ENCODE assay signal across 8 cellular contexts in genomic region chr19:45591004-45591637, GRCh38. TPM values are rescaled to one million over a fixed set of nuclear protein-coding genes. Genes with fewer than 3 reads are reported as not detected.
DNase-seq lines count a peak whose midpoint lies in the region; ATAC-seq and TF ChIP-seq lines count a peak whose summit lies in the region.
"Had no signal": no experiment of that assay in that cellular context is flagged by ENCODE, and none has a peak within 500 bp of the region (broad histone marks: within the 10 kb centered on the region; RNA-seq: fewer than 3 reads in every experiment).

No MANE protein-coding gene starts in this region.

- no peak overlapping the region for H3K4me3 Mint-ChIP-seq in activated naive CD8-positive, alpha-beta T cell treated with anti-CD3 and anti-CD28 coated beads for 36 hours

- ATAC-seq in left lung = peak; percentile 86
- ATAC-seq in upper lobe of right lung = peak; percentile 81
- ATAC-seq in GM21529 (IDR thresholded peaks at IDR 0.05; ENCODE audit: unreplicated experiment) = no peak
- ATAC-seq in HG02870 (IDR thresholded peaks at IDR 0.05; ENCODE audit: unreplicated experiment) = no peak

- no peaks in the 10 kb centered on the region for H3K9me3 ChIP-seq in left lung
- no peaks in the 10 kb centered on the region for H3K9me3 ChIP-seq in upper lobe of right lung

- no peaks in the 10 kb centered on the region for H3K36me3 Mint-ChIP-seq in activated naive CD8-positive, alpha-beta T cell treated with anti-CD3 and anti-CD28 coated beads for 36 hours

- H3K4me3 ChIP-seq in GM12865 (ENCODE audit: low read depth, low read length) (no peak overlapping the region), left lung (no peak overlapping the region), upper lobe of right lung (no peak overlapping the region)

- H3K36me3 ChIP-seq in left lung = peaks cover 0 to 11% of the 10 kb centered on the region in 2 donors
- H3K36me3 ChIP-seq in upper lobe of right lung = peaks cover 8% of the 10 kb centered on the region

- peaks cover 7% of the 10 kb centered on the region for H3K4me1 Mint-ChIP-seq in activated naive CD8-positive, alpha-beta T cell treated with anti-CD3 and anti-CD28 coated beads for 36 hours

- H3K27ac ChIP-seq in left lung (no peak overlapping the region), upper lobe of right lung (no peak overlapping the region)

- TF ChIP-seq CTCF in GM12865 (IDR thresholded peaks at IDR 0.05; ENCODE audit: insufficient read depth, low read depth, low read length, missing control alignments) (peak; percentile 45), left lung (IDR thresholded peaks at IDR 0.05) (peak in 1 of 2 donors; percentile 19), upper lobe of right lung (IDR thresholded peaks at IDR 0.05) (peak; percentile 32)

- H3K27ac Mint-ChIP-seq in activated naive CD8-positive, alpha-beta T cell treated with anti-CD3 and anti-CD28 coated beads for 36 hours = no peak overlapping the region

- peaks cover 0 to 52% of the 10 kb centered on the region in 2 donors for H3K27me3 ChIP-seq in left lung
- H3K27me3 ChIP-seq in upper lobe of right lung = peaks cover 20% of the 10 kb centered on the region

- intact Hi-C loops in left lung (cut with DNase I) (no loop called here), upper lobe of right lung (cut with DNase I) (no loop called here)

- H3K27me3 Mint-ChIP-seq in activated naive CD8-positive, alpha-beta T cell treated with anti-CD3 and anti-CD28 coated beads for 36 hours = peaks cover 48% of the 10 kb centered on the region

- H3K9me3 Mint-ChIP-seq in activated naive CD8-positive, alpha-beta T cell treated with anti-CD3 and anti-CD28 coated beads for 36 hours = no peaks in the 10 kb centered on the region

- peak; percentile 66 for DNase-seq in GM12865 (ENCODE audit: low read depth)
- DNase-seq in NCI-H526 (lab: John Stamatoyannopoulos, UW) = peak; percentile 28 to 86
- peak; percentile 56 for DNase-seq in activated naive CD8-positive, alpha-beta T cell treated with anti-CD3 and anti-CD28 coated beads for 36 hours
- peak; percentile 53 to 87 for DNase-seq in left lung
- peak; percentile 75 for DNase-seq in upper lobe of right lung

- H3K4me1 ChIP-seq in left lung (peaks cover 0 to 34% of the 10 kb centered on the region in 2 donors), upper lobe of right lung (no peaks in the 10 kb centered on the region)

RNA-seq across cellular contexts. Expression of gene OPA3, which starts 6.5 kb away (rescaled TPM):
- total RNA-seq in activated naive CD8-positive, alpha-beta T cell treated with anti-CD3 and anti-CD28 coated beads for 36 hours = 10 to 100 TPM; 14.7 to 15.1 TPM
- total RNA-seq in left lung (10 to 100 TPM; 14.9 to 17.9 TPM), upper lobe of right lung (13.0 TPM)

RNA-seq across cellular contexts. Expression of gene GPR4, which starts 10.9 kb away (rescaled TPM):
- total RNA-seq in activated naive CD8-positive, alpha-beta T cell treated with anti-CD3 and anti-CD28 coated beads for 36 hours = not detected
- total RNA-seq in left lung = 1 to 10 TPM; 4.5 to 9.5 TPM
- total RNA-seq in upper lobe of right lung = 18.5 TPM
- total RNA-seq: mononuclear cell had no signal

RNA-seq across cellular contexts. Expression of gene EML2, which starts 48.1 kb away (rescaled TPM):
- 10 to 100 TPM; 94.4 to 98.8 TPM for total RNA-seq in activated naive CD8-positive, alpha-beta T cell treated with anti-CD3 and anti-CD28 coated beads for 36 hours
- total RNA-seq in left lung (10 to 100 TPM; 54.2 to 76.4 TPM), upper lobe of right lung (54.4 TPM)

Comparison
In these comparisons a context has a peak if more than half of its experiments do, and no peak if none do; other contexts are left out.
1. ATAC-seq: peak in left lung (single experiment) and upper lobe of right lung (single experiment); none in GM21529 (single experiment) and HG02870 (single experiment).
2. RNA of gene GPR4, which starts 10.9 kb away (total RNA-seq): 18.5 TPM in upper lobe of right lung (single experiment) and 4.5 to 9.5 TPM in left lung; not detected in activated naive CD8-positive, alpha-beta T cell treated with anti-CD3 and anti-CD28 coated beads for 36 hours; every median in the first group is over 4 times any median in the second.
3. Peak in every context shown above with its lines, with median percentiles within 50 percentile points of each other: DNase-seq.